10 cellular contexts compared by ENCODE assay signal in the genomic region with DNA sequence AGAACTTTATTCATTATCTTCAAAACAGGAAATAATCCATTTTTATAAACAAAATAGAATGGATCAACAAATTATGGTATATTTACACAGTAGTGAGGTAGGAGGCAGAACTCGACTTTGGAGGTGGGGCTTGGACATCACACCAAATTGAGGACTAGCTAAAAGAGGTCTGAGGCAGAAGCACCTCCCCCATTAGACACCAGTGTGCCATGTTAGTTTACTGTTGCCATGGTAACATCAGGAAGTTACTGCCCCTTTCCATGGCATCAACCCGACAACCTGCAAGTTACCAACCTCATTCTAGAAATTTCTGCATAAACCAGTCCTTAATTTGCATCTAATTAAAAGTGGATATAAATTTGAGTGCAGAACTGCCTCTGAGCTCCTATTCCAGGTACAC. TPM values are rescaled to one million over a fixed set of nuclear protein-coding genes. Genes with fewer than 3 reads are reported as not detected.
"Had no signal": no experiment of that assay in that cellular context is flagged by ENCODE, and none has a peak within 500 bp of the region (broad histone marks: within the 10 kb centered on the region; RNA-seq: fewer than 3 reads in every experiment).

No MANE protein-coding gene starts in this region.

RNA-seq across cellular contexts. Expression of gene SPDYE2B, which starts 45.9 kb away (rescaled TPM):
- total RNA-seq: LHCN-M2, MCF 10A, NCI-H460, OCI-LY7, PC-9, Right ventricle myocardium inferior, RPMI7951, SJCRH30, SK-MEL-5, T-cell had no signal
